Comparison of ENCODE assay signal across 21 cellular contexts in the genomic region with DNA sequence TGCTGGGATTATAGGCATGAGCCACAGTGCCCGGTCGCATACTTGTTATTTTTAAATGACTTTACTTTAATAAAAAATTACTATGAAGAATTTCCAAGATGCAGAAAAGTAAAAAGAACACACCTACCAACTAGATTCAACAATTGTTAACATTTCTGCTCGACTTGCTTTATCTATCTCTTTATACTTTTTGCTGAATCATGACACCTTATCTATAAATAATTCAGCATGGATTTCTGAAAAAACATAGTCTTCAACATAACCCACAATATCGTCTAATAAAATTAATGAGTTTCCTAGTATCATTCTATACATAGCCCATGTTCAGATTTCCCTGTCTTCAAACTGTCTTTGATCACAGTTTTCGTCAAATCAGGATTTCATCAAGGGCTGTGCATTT. TPM values are rescaled to one million over a fixed set of nuclear protein-coding genes. Genes with fewer than 3 reads are reported as not detected.
"Had no signal": no experiment of that assay in that cellular context is flagged by ENCODE, and none has a peak within 500 bp of the region (broad histone marks: within the 10 kb centered on the region; RNA-seq: fewer than 3 reads in every experiment).

No MANE protein-coding gene starts in this region.

- ATAC-seq: left ventricle myocardium superior, natural killer cell had no signal

- H3K27ac ChIP-seq: colonic mucosa, ovary, right lobe of liver, stomach, testis had no signal

- H3K4me1 ChIP-seq: colonic mucosa, right lobe of liver, testis had no signal

- DNase-seq: colonic mucosa; effector memory CD4-positive, alpha-beta T cell; natural killer cell; occipital lobe; ovary; stimulated activated CD4-positive, alpha-beta T cell treated with anti-CD3 and anti-CD28 coated beads, Interleukin-12 subunit alpha, Interleukin-12 subunit beta, amount 100 ng/mL, for 4 hours; stimulated activated CD4-positive, alpha-beta T cell treated with anti-CD3 and anti-CD28 coated beads, Interleukin-1b, Interleukin-23, amount 100 ng/mL, for 48 hours; stimulated activated CD4-positive, alpha-beta T cell treated with anti-CD3 and anti-CD28 coated beads, Interleukin-4, amount 100 ng/mL, for 1 hour; stimulated activated CD8-positive, alpha-beta memory T cell treated with anti-CD3 and anti-CD28 coated beads, Interleukin-4, amount 100 ng/mL, for 48 hours; stimulated activated naive CD4-positive, alpha-beta T cell; stomach; testis; upper lobe of left lung had no signal

- H3K36me3 ChIP-seq: colonic mucosa, ovary, right lobe of liver, stomach, tibial artery, upper lobe of left lung had no signal

- H3K4me3 ChIP-seq: colonic mucosa, lung, ovary, right lobe of liver, smooth muscle cell, stomach, testis, tibial artery, upper lobe of left lung had no signal

- H3K9me3 ChIP-seq: colonic mucosa, ovary, right lobe of liver, stomach, testis, tibial artery, upper lobe of left lung had no signal

- H3K4me2 ChIP-seq: smooth muscle cell had no signal

- H3K27me3 ChIP-seq: colonic mucosa, ovary, right lobe of liver, testis, upper lobe of left lung had no signal

RNA-seq across cellular contexts. Expression of gene HMCN2, which starts 25.9 kb away (rescaled TPM):
- total RNA-seq: fibroblast of villous mesenchyme, mononuclear cell, natural killer cell, occipital lobe had no signal
- polyA plus RNA-seq: keratinocyte, smooth muscle cell had no signal
